1 cellular context compared by ENCODE assay signal in genomic region chr19:7792286-7792685, GRCh38.
TF ChIP-seq lines count a peak whose summit lies in the region.

No MANE protein-coding gene starts in this region.

TF ChIP-seq in GM23338, 12 proteins besides CTCF, POLR2A, EP300 and RAD21 (continued from another document):
- no peak for TF ChIP-seq ZNF331 (CRISPR knock-in tag; IDR thresholded peaks at IDR 0.05; ENCODE audit: low read depth)
- no peak for TF ChIP-seq EZH2phosphoT487 (IDR thresholded peaks at IDR 0.05; ENCODE audit: unreplicated experiment)
- no peak for TF ChIP-seq STAT1 (IDR thresholded peaks at IDR 0.05; ENCODE audit: unreplicated experiment)
- TF ChIP-seq REST (IDR thresholded peaks at IDR 0.05; ENCODE audit: unreplicated experiment), result no peak
- TF ChIP-seq NANOG (IDR thresholded peaks at IDR 0.05; ENCODE audit: borderline replicate concordance), result no peak
- TF ChIP-seq CREB1 (CRISPR knock-in tag; IDR thresholded peaks at IDR 0.05; ENCODE audit: low read depth), result no peak
- TF ChIP-seq ZNF114 (CRISPR knock-in tag; IDR thresholded peaks at IDR 0.05), result no peak
- no peak for TF ChIP-seq POLR2AphosphoS5 (IDR thresholded peaks at IDR 0.05; ENCODE audit: low read depth)
- no peak for TF ChIP-seq JUNB (IDR thresholded peaks at IDR 0.05; ENCODE audit: unreplicated experiment)
